ENCODE assay signal across 8 cellular contexts in genomic region chr11:73157141-73158010, GRCh38. TPM values are rescaled to one million over a fixed set of nuclear protein-coding genes. Genes with fewer than 3 reads are reported as not detected.
DNase-seq lines count a peak whose midpoint lies in the region; ATAC-seq, FAIRE-seq and TF ChIP-seq lines count a peak whose summit lies in the region.

No MANE protein-coding gene starts in this region.

- no peaks in the 10 kb centered on the region for H3K9me3 ChIP-seq in aorta (ENCODE audit: control insufficient read depth, low read length)

- peak; percentile 81 for FAIRE-seq in GM12891 (lab: Jason Lieb, UNC)

- ATAC-seq in HG02759 (IDR thresholded peaks at IDR 0.05; ENCODE audit: unreplicated experiment) (peak; percentile 49), SK-N-SH treated with all-trans-retinoic acid at 6 μM for 48 hours (peak; percentile 52), aorta (ENCODE audit: low FRiP score) (peak; percentile 79), GM18873 (IDR thresholded peaks at IDR 0.05; ENCODE audit: low FRiP score, unreplicated experiment) (no peak)

- H3K4me1 ChIP-seq in aorta (ENCODE audit: control insufficient read depth in 1 of 2, insufficient read depth in 2 of 2, low read length in 2 of 2) = peaks cover 0 to 8% of the 10 kb centered on the region in 2 donors

- H3K27ac ChIP-seq in aorta (ENCODE audit: low read depth in 1 of 2, low read length in 2 of 2) = peak overlapping the region; percentile 6 to 93

- DNase-seq in GM12891 (ENCODE audit: insufficient read length, low spot score) = no peak
- peak; percentile 66 for DNase-seq in kidney glomerular epithelial cell (lab: John Stamatoyannopoulos, UW)
- peak; percentile 89 to 90 for DNase-seq in aorta
- DNase-seq in NCI-H524 treated with DMSO at 0.1 percent for 48 hours (lab: John Stamatoyannopoulos, UW) = no peak
- no peak for DNase-seq in NCI-H1092 (lab: John Stamatoyannopoulos, UW)

- 4 to 6% methylated on average over 9 of the region's 9 CpGs for WGBS in aorta, 2 donors

- H3K27me3 ChIP-seq in aorta (ENCODE audit: control insufficient read depth in 1 of 2, insufficient read depth in 2 of 2, low read length in 1 of 2) = no peaks in the 10 kb centered on the region

- intact Hi-C loops in aorta (cut with DNase I) = no loop called here

- H3K4me3 ChIP-seq in aorta (ENCODE audit: low read length in 2 of 2) = no peak overlapping the region

- TF ChIP-seq POLR2A in GM12891 (IDR thresholded peaks at IDR 0.05; ENCODE audit: low read depth, low read length) = peak; percentile 68

- H3K36me3 ChIP-seq in aorta (ENCODE audit: control insufficient read depth in 1 of 2, insufficient read depth in 2 of 2, low read length in 1 of 2) = no peaks in the 10 kb centered on the region

TF ChIP-seq in GM12891, 5 proteins besides CTCF, POLR2A, EP300 and RAD21:
- TF ChIP-seq PAX5 (IDR thresholded peaks at IDR 0.05; ENCODE audit: insufficient read depth, low read length, severe bottlenecking) (no peak), POLR2AphosphoS5 (IDR thresholded peaks at IDR 0.05; ENCODE audit: low read depth, low read length) (peak; percentile 48; the same call in 1 of the 2 replicates), POU2F2 (IDR thresholded peaks at IDR 0.05; ENCODE audit: low read depth, low read length) (no peak; the same call in 1 of the 2 replicates), TAF1 (IDR thresholded peaks at IDR 0.05; ENCODE audit: low read depth, low read length) (no peak), SPI1 (IDR thresholded peaks at IDR 0.05; ENCODE audit: low read depth, low read length) (peak; percentile 83)

TF ChIP-seq in SK-N-SH treated with all-trans-retinoic acid at 6 μM for 48 hours, 23 proteins besides CTCF, POLR2A, EP300 and RAD21:
- no peak for TF ChIP-seq TCF4 (CRISPR knock-in tag; IDR thresholded peaks at IDR 0.05; ENCODE audit: borderline replicate concordance)
- no peak for TF ChIP-seq TSHZ2 (CRISPR knock-in tag; IDR thresholded peaks at IDR 0.05)
- no peak for TF ChIP-seq POU6F1 (CRISPR knock-in tag; IDR thresholded peaks at IDR 0.05; ENCODE audit: borderline replicate concordance, low read depth)
- TF ChIP-seq RARB (CRISPR knock-in tag; IDR thresholded peaks at IDR 0.05) = no peak
- no peak for TF ChIP-seq PPARA (CRISPR knock-in tag; IDR thresholded peaks at IDR 0.05; ENCODE audit: borderline replicate concordance)
- TF ChIP-seq ESRRG (CRISPR knock-in tag; IDR thresholded peaks at IDR 0.05) = no peak
- no peak for TF ChIP-seq CSRNP3 (CRISPR knock-in tag; IDR thresholded peaks at IDR 0.05)
- no peak for TF ChIP-seq ARNTL (CRISPR knock-in tag; IDR thresholded peaks at IDR 0.05; ENCODE audit: borderline replicate concordance, low read depth)
- TF ChIP-seq ZNF8 (CRISPR knock-in tag; IDR thresholded peaks at IDR 0.05) = no peak
- TF ChIP-seq GLIS3 (CRISPR knock-in tag; IDR thresholded peaks at IDR 0.05) = no peak
- no peak for TF ChIP-seq SNAI2 (CRISPR knock-in tag; IDR thresholded peaks at IDR 0.05)
- TF ChIP-seq TOX (CRISPR knock-in tag; IDR thresholded peaks at IDR 0.05; ENCODE audit: borderline replicate concordance) = no peak
- TF ChIP-seq ZNF70 (CRISPR knock-in tag; IDR thresholded peaks at IDR 0.05) = no peak
- no peak for TF ChIP-seq BACH2 (CRISPR knock-in tag; IDR thresholded peaks at IDR 0.05; ENCODE audit: borderline replicate concordance)
- no peak for TF ChIP-seq CREB5 (CRISPR knock-in tag; IDR thresholded peaks at IDR 0.05; ENCODE audit: low read depth)
- no peak for TF ChIP-seq ZNF565 (CRISPR knock-in tag; conservative IDR thresholded peaks at IDR 0.05; ENCODE audit: low read depth)
- no peak for TF ChIP-seq OSR1 (CRISPR knock-in tag; IDR thresholded peaks at IDR 0.05)
- TF ChIP-seq PATZ1 (CRISPR knock-in tag; IDR thresholded peaks at IDR 0.05; ENCODE audit: borderline replicate concordance) = no peak
- no peak for TF ChIP-seq CSDC2 (CRISPR knock-in tag; IDR thresholded peaks at IDR 0.05)
- no peak for TF ChIP-seq ISL1 (CRISPR knock-in tag; IDR thresholded peaks at IDR 0.05)

RNA-seq across cellular contexts. Expression of gene FCHSD2, which starts 15.3 kb away (rescaled TPM):
- polyA plus RNA-seq in GM12891 (2012; ENCODE audit: low read depth, missing spikeins) = 30.8 TPM
- 100 to 1,000 TPM in 1 of 2 donors, 10 to 100 TPM in 1; 84.4 to 107 TPM for total RNA-seq in aorta
- 10 to 100 TPM; 34.4 to 39.9 TPM for polyA plus RNA-seq in aorta

Comparison
In these comparisons a context has a peak if more than half of its experiments do, and no peak if none do; other contexts are left out.
1. DNase-seq: peak in kidney glomerular epithelial cell (single experiment) and aorta (2 of 2); none in GM12891 (single experiment), NCI-H524 treated with DMSO at 0.1 percent for 48 hours (single experiment) and NCI-H1092 (single experiment).